Comparison of ENCODE assay signal across 19 cellular contexts in genomic region chr10:85657478-85658113, GRCh38.
"Had no signal": no experiment of that assay in that cellular context is flagged by ENCODE, and none has a peak within 500 bp of the region (broad histone marks: within the 10 kb centered on the region; RNA-seq: fewer than 3 reads in every experiment).

No MANE protein-coding gene starts in this region.

- H3K4me1 Mint-ChIP-seq: naive thymus-derived CD8-positive, alpha-beta T cell; neural crest cell; stimulated activated effector memory CD8-positive, alpha-beta T cell treated with anti-CD3 and anti-CD28 coated beads, Interleukin-12 subunit alpha, Interleukin-12 subunit beta, amount 100 ng/mL, for 72 hours had no signal

- H3K4me3 Mint-ChIP-seq: naive thymus-derived CD8-positive, alpha-beta T cell; neural crest cell; stimulated activated effector memory CD8-positive, alpha-beta T cell treated with anti-CD3 and anti-CD28 coated beads, Interleukin-12 subunit alpha, Interleukin-12 subunit beta, amount 100 ng/mL, for 72 hours; type B pancreatic cell had no signal

- H3K36me3 Mint-ChIP-seq: naive thymus-derived CD8-positive, alpha-beta T cell; stimulated activated effector memory CD8-positive, alpha-beta T cell treated with anti-CD3 and anti-CD28 coated beads, Interleukin-12 subunit alpha, Interleukin-12 subunit beta, amount 100 ng/mL, for 72 hours; type B pancreatic cell had no signal

- H3K4me1 ChIP-seq: left lung, lower lobe of right lung, pancreas, stomach had no signal

- H3K27ac Mint-ChIP-seq: stimulated activated effector memory CD8-positive, alpha-beta T cell treated with anti-CD3 and anti-CD28 coated beads, Interleukin-12 subunit alpha, Interleukin-12 subunit beta, amount 100 ng/mL, for 72 hours; type B pancreatic cell had no signal

- H3K36me3 ChIP-seq: left lung, lower lobe of right lung, neutrophil, pancreas, stomach, tibial artery had no signal

- H3K9me3 ChIP-seq: left lung, lower lobe of right lung, neutrophil, pancreas, stomach, tibial artery had no signal

- H3K27me3 ChIP-seq: dorsolateral prefrontal cortex, left lung, neutrophil, pancreas, stomach, tibial artery had no signal

- H3K4me2 ChIP-seq: smooth muscle cell had no signal

- H3K4me3 ChIP-seq: dorsolateral prefrontal cortex, left lung, lower lobe of right lung, pancreas, smooth muscle cell, stomach, tibial artery had no signal

- H3K27me3 Mint-ChIP-seq: type B pancreatic cell had no signal

- H3K9me3 Mint-ChIP-seq: naive thymus-derived CD8-positive, alpha-beta T cell; neural crest cell; stimulated activated effector memory CD8-positive, alpha-beta T cell treated with anti-CD3 and anti-CD28 coated beads, Interleukin-12 subunit alpha, Interleukin-12 subunit beta, amount 100 ng/mL, for 72 hours; type B pancreatic cell had no signal

- DNase-seq: dorsolateral prefrontal cortex; effector CD4-positive, alpha-beta T cell; left lung; lower lobe of right lung; naive thymus-derived CD8-positive, alpha-beta T cell; pancreas; retina; stimulated activated CD4-positive, alpha-beta T cell treated with anti-CD3 and anti-CD28 coated beads, Interleukin-12 subunit alpha, Interleukin-12 subunit beta, amount 100 ng/mL, for 4 hours; stimulated activated CD4-positive, alpha-beta T cell treated with anti-CD3 and anti-CD28 coated beads, Interleukin-1b, Interleukin-23, amount 100 ng/mL, for 48 hours; stimulated activated CD4-positive, alpha-beta T cell treated with anti-CD3 and anti-CD28 coated beads, Interleukin-4, amount 100 ng/mL, for 24 hours; stimulated activated naive CD4-positive, alpha-beta T cell treated with Interleukin-2 at 50 U/mL for 16 hours; stomach; tibial artery had no signal

- H3K27ac ChIP-seq: dorsolateral prefrontal cortex, left lung, lower lobe of right lung, neutrophil, pancreas, stomach, tibial artery had no signal

- ATAC-seq: left lung; lower lobe of right lung; naive thymus-derived CD8-positive, alpha-beta T cell; pancreas; sciatic nerve; stimulated activated effector memory CD8-positive, alpha-beta T cell treated with anti-CD3 and anti-CD28 coated beads, Interleukin-12 subunit alpha, Interleukin-12 subunit beta, amount 100 ng/mL, for 72 hours had no signal
